ENCODE assay signal across 20 cellular contexts in the genomic region with DNA sequence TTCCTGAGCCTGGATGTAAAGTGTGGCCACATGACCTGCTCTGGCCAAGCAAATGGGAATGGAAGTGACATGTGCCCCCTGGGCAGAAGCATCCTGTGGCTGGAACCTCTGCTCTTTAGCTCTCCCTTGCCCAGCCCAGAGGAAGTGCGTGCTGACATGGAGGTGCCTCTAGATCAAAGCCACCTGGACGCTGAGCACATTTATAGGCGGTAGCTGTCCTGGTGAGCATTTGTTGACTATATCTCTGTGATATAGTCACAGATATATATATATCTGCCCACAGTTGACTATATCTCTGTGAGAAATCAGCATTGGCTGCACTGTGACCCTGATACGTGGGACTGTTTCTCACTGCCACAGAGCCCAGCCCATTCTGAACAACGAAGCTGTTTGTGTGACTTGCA.
DNase-seq lines count a peak whose midpoint lies in the region; ATAC-seq and TF ChIP-seq lines count a peak whose summit lies in the region.
"Had no signal": no experiment of that assay in that cellular context is flagged by ENCODE, and none has a peak within 500 bp of the region (broad histone marks: within the 10 kb centered on the region; RNA-seq: fewer than 3 reads in every experiment).

No MANE protein-coding gene starts in this region.

- H3K18ac ChIP-seq in IMR-90 (ENCODE audit: low read depth, low read length): no peak overlapping the region

- H4K91ac ChIP-seq in IMR-90 (ENCODE audit: insufficient read depth, low read depth, low read length): peak overlapping the region; percentile 35; the same call in 1 of the 2 replicates

- no peak overlapping the region for H3K23ac ChIP-seq in IMR-90 (ENCODE audit: low read depth, low read length)

- no CpG with 5 or more reads among the region's 5 CpGs for WGBS in IMR-90 (ENCODE audit: extremely low coverage in 2 of 2, insufficient read length in 1 of 2), 2 experiments

- H3K9me3 Mint-ChIP-seq in nephron: peaks cover 2% of the 10 kb centered on the region
- no peaks in the 10 kb centered on the region for H3K9me3 Mint-ChIP-seq in stimulated activated memory B cell treated with anti-CD40 and anti-IgM and Interleukin-4, amounts not matched to agents 10 μg/mL and 1 μg/mL and 100 μg/mL, for 72 hours
- H3K9me3 Mint-ChIP-seq: CD4-positive, CD25-positive, alpha-beta regulatory T cell; HFFc6 had no signal

- ATAC-seq in IMR-90 (ENCODE audit: low read depth) (peak; percentile 4; the same call in 1 of the 2 replicates), GM19324 (IDR thresholded peaks at IDR 0.05; ENCODE audit: low FRiP score, unreplicated experiment) (no peak)
- ATAC-seq in stimulated activated memory B cell treated with anti-CD40 and anti-IgM and Interleukin-4, amounts not matched to agents 10 μg/mL and 1 μg/mL and 100 μg/mL, for 72 hours: no peak
- ATAC-seq: A549 had no signal

- no peak for TF ChIP-seq POLR2A in IMR-90 (IDR thresholded peaks at IDR 0.05; ENCODE audit: low read depth, low read length)

- intact Hi-C loops in IMR-90 (cut with micrococcal nuclease): no loop called here

- H4K5ac ChIP-seq in IMR-90 (ENCODE audit: low read depth, low read length): peak overlapping the region; percentile 0; the same call in 1 of the 2 replicates

- H2BK20ac ChIP-seq in IMR-90 (ENCODE audit: low read depth, low read length): peak overlapping the region; percentile 24; the same call in 1 of the 2 replicates

- H3K9ac ChIP-seq in IMR-90 (ENCODE audit: low read depth, low read length): no peak overlapping the region

- H3K27me3 Mint-ChIP-seq in nephron (ENCODE audit: low read depth): peaks cover 51% of the 10 kb centered on the region
- H3K27me3 Mint-ChIP-seq in stimulated activated memory B cell treated with anti-CD40 and anti-IgM and Interleukin-4, amounts not matched to agents 10 μg/mL and 1 μg/mL and 100 μg/mL, for 72 hours: peaks cover 45% of the 10 kb centered on the region

- POLR2A ChIA-PET in IMR-90 (lab: Charles Lee; ENCODE audit: unreplicated experiment): no interaction called here

- H3K9me1 ChIP-seq in IMR-90 (ENCODE audit: insufficient read depth, low read length): peaks cover 20% of the 10 kb centered on the region

- peaks cover 20% of the 10 kb centered on the region for H3K4me1 ChIP-seq in IMR-90 (ENCODE audit: control insufficient read depth, insufficient read depth, low read length)

- TF ChIP-seq CTCF in IMR-90 (conservative IDR thresholded peaks at IDR 0.05; ENCODE audit: low read depth, low read length): no peak
- TF ChIP-seq CTCF in choroid plexus epithelial cell (conservative IDR thresholded peaks at IDR 0.05; ENCODE audit: low read depth, low read length): no peak
- no peak for TF ChIP-seq CTCF in nephron (IDR thresholded peaks at IDR 0.05; ENCODE audit: unreplicated experiment in 3 of 3)

- CTCF ChIA-PET in IMR-90 (lab: Yijun Ruan, JAX): no interaction called here

- peak overlapping the region; percentile 2; the same call in 1 of the 2 replicates for H3K27ac ChIP-seq in IMR-90 (ENCODE audit: insufficient read depth, low read length)
- H3K27ac ChIP-seq: A549 had no signal

- H3K9me3 ChIP-seq in IMR-90 (ENCODE audit: control insufficient read depth, insufficient read depth, low read length): no peaks in the 10 kb centered on the region
- H3K9me3 ChIP-seq: A549 had no signal

- H3K4me3 Mint-ChIP-seq in nephron: no peak overlapping the region
- no peak overlapping the region for H3K4me3 Mint-ChIP-seq in stimulated activated memory B cell treated with anti-CD40 and anti-IgM and Interleukin-4, amounts not matched to agents 10 μg/mL and 1 μg/mL and 100 μg/mL, for 72 hours
- H3K4me3 Mint-ChIP-seq: CD4-positive, CD25-positive, alpha-beta regulatory T cell; HFFc6 had no signal

- peak; percentile 14 for DNase-seq in COLO829 (ENCODE audit: low spot score)
- DNase-seq in IMR-90: peak; percentile 58
- peak; percentile 21 for DNase-seq in choroid plexus epithelial cell (ENCODE audit: low read depth)
- DNase-seq in activated CD4-positive, CD25-positive, alpha-beta regulatory T cell (lab: John Stamatoyannopoulos, UW): no peak
- DNase-seq: AML-193; Calu3; CD4-positive, CD25-positive, alpha-beta regulatory T cell; DND-41; GF-D8; HFFc6; Kasumi-1; NCI-H1436 treated with DMSO at 0.1 percent for 48 hours; NCI-H2081 treated with DMSO at 0.1 percent for 48 hours; NCI-H345; NCI-H526 treated with DMSO at 0.1 percent for 48 hours; Right ventricle myocardium superior had no signal

- no peak overlapping the region; the same call in 1 of the 2 replicates for H3K4me2 ChIP-seq in IMR-90 (ENCODE audit: low read depth, low read length)
- H3K4me2 ChIP-seq: A549 had no signal

- peaks cover 0 to 3% of the 10 kb centered on the region in 2 experiments; a peak in 1 of 4 replicates for H3K79me1 ChIP-seq in IMR-90 (ENCODE audit: low read depth in 1 of 2, low read length in 2 of 2)

- peaks cover 19% of the 10 kb centered on the region for H3K4me1 Mint-ChIP-seq in nephron
- H3K4me1 Mint-ChIP-seq in stimulated activated memory B cell treated with anti-CD40 and anti-IgM and Interleukin-4, amounts not matched to agents 10 μg/mL and 1 μg/mL and 100 μg/mL, for 72 hours: peaks cover 4% of the 10 kb centered on the region

- dilution Hi-C loops in IMR-90 (cut with HindIII; ENCODE audit: low sequenced_read_pairs, unreplicated experiment): no loop called here

- no peak overlapping the region for H2BK5ac ChIP-seq in IMR-90 (ENCODE audit: low read depth, low read length, poor library complexity, severe bottlenecking)

- no peak overlapping the region for H3K14ac ChIP-seq in IMR-90 (replicated peaks; ENCODE audit: low read depth, low read length)

- no peak overlapping the region for H3K56ac ChIP-seq in IMR-90 (ENCODE audit: extremely low read depth, insufficient read depth, low read length)

- no peak overlapping the region; the same call in 2 of the 3 replicates for H2BK15ac ChIP-seq in IMR-90 (ENCODE audit: low read depth, low read length)

- H2BK120ac ChIP-seq in IMR-90 (ENCODE audit: low read depth, low read length): peak overlapping the region; percentile 31; the same call in 1 of the 2 replicates

- TF ChIP-seq RAD21 in IMR-90 (IDR thresholded peaks at IDR 0.05; ENCODE audit: low read length): no peak

- no peaks in the 10 kb centered on the region for H3K36me3 ChIP-seq in IMR-90 (ENCODE audit: control insufficient read depth, insufficient read depth, low read length)

- H3K4me3 ChIP-seq in IMR-90 (ENCODE audit: insufficient read depth, low read depth, low read length) (no peak overlapping the region), choroid plexus epithelial cell (ENCODE audit: low read depth, low read length) (no peak overlapping the region)
- H3K4me3 ChIP-seq: A549 had no signal

- peak overlapping the region; percentile 21 for H2AFZ ChIP-seq in IMR-90 (replicated peaks; ENCODE audit: low read length, poor library complexity)

- H2AK9ac ChIP-seq in IMR-90 (replicated peaks; ENCODE audit: low read depth, low read length, poor library complexity): no peak overlapping the region

- BruUV-seq in IMR-90 (replicated peaks; lab: Mats Ljungman, UMichigan): no TSS peak

- peaks cover 9% of the 10 kb centered on the region for H3K27me3 ChIP-seq in IMR-90 (ENCODE audit: control insufficient read depth, insufficient read depth, low read length)

- in situ Hi-C loops in IMR-90 (cut with MboI; ENCODE audit: low sequenced_read_pairs): no loop called here

- no peaks in the 10 kb centered on the region for H3K36me3 Mint-ChIP-seq in nephron (ENCODE audit: low read depth)
- no peaks in the 10 kb centered on the region for H3K36me3 Mint-ChIP-seq in stimulated activated memory B cell treated with anti-CD40 and anti-IgM and Interleukin-4, amounts not matched to agents 10 μg/mL and 1 μg/mL and 100 μg/mL, for 72 hours
- H3K36me3 Mint-ChIP-seq: CD4-positive, CD25-positive, alpha-beta regulatory T cell had no signal

- H4K8ac ChIP-seq in IMR-90 (ENCODE audit: low read depth in 2 of 2, low read length in 2 of 2): peak overlapping the region in 1 of 2 experiments; percentile 47; a peak in 1 of 4 replicates

- H3K4ac ChIP-seq in IMR-90 (ENCODE audit: low read depth, low read length): peak overlapping the region; percentile 36

- no peaks in the 10 kb centered on the region for H4K20me1 ChIP-seq in IMR-90 (ENCODE audit: insufficient read depth, low read length)

- peak overlapping the region; percentile 30 for H2AK5ac ChIP-seq in IMR-90 (ENCODE audit: low read depth, low read length)

- peak overlapping the region in 2 of 3 experiments; percentile 29 to 45 for H3K27ac Mint-ChIP-seq in nephron
- H3K27ac Mint-ChIP-seq in stimulated activated memory B cell treated with anti-CD40 and anti-IgM and Interleukin-4, amounts not matched to agents 10 μg/mL and 1 μg/mL and 100 μg/mL, for 72 hours: no peak overlapping the region
- H3K27ac Mint-ChIP-seq: CD4-positive, CD25-positive, alpha-beta regulatory T cell; HFFc6 had no signal

TF ChIP-seq in IMR-90, 13 proteins besides CTCF, POLR2A, EP300 and RAD21:
- TF ChIP-seq MAFK (IDR thresholded peaks at IDR 0.05; ENCODE audit: low read depth, low read length) (no peak), USF2 (IDR thresholded peaks at IDR 0.05; ENCODE audit: low read depth, low read length) (peak; percentile 46)
TF ChIP-seq in IMR-90: peak in this region for 1.

Comparison
In these comparisons a context has a peak if more than half of its experiments do, and no peak if none do; other contexts are left out.
1. DNase-seq: peak in COLO829 (single experiment), IMR-90 (single experiment) and choroid plexus epithelial cell (single experiment); none in activated CD4-positive, CD25-positive, alpha-beta regulatory T cell (0 of 4).